Comparison of ENCODE assay signal across 13 cellular contexts in genomic region chr16:67884-68789, GRCh38. TPM values are rescaled to one million over a fixed set of nuclear protein-coding genes. Genes with fewer than 3 reads are reported as not detected.
A peak's percentile ranks its signal among the peaks of the same experiment; 100 is the strongest.
DNase-seq lines count a peak whose midpoint lies in the region; ATAC-seq and TF ChIP-seq lines count a peak whose summit lies in the region.
"Had no signal": no experiment of that assay in that cellular context is flagged by ENCODE, and none has a peak within 500 bp of the region (broad histone marks: within the 10 kb centered on the region; RNA-seq: fewer than 3 reads in every experiment).

No MANE protein-coding gene starts in this region.

- H2AFZ ChIP-seq in osteoblast (ENCODE audit: low read length) = no peak overlapping the region

- ATAC-seq in Right ventricle myocardium inferior (no peak), GM18909 (IDR thresholded peaks at IDR 0.05; ENCODE audit: poor library complexity, unreplicated experiment) (no peak), HG03095 (IDR thresholded peaks at IDR 0.05; ENCODE audit: unreplicated experiment) (no peak)
- ATAC-seq: HCT116 had no signal

- intact Hi-C loops in Right ventricle myocardium inferior (cut with DNase I) = no loop called here
- intact Hi-C loops in cardiac septum (cut with DNase I) = no loop called here

- peaks cover 86% of the 10 kb centered on the region for H3K79me2 ChIP-seq in osteoblast (ENCODE audit: insufficient read depth, low read length)

- H3K4me1 ChIP-seq in osteoblast (ENCODE audit: insufficient read depth, low read length) = peaks cover 22% of the 10 kb centered on the region

- H3K9me3 ChIP-seq in osteoblast (ENCODE audit: low read depth, low read length) = no peaks in the 10 kb centered on the region

- no peak overlapping the region for H3K4me3 ChIP-seq in osteoblast (ENCODE audit: insufficient read depth, low read length)

- peaks cover 18% of the 10 kb centered on the region for H3K36me3 ChIP-seq in osteoblast (ENCODE audit: insufficient read depth, low read length)

- no peaks in the 10 kb centered on the region for H3K27me3 ChIP-seq in osteoblast (ENCODE audit: insufficient read depth, low read length)

- H3K27ac ChIP-seq in osteoblast (ENCODE audit: low read depth, low read length) = peak overlapping the region; percentile 42

- DNase-seq in Right ventricle myocardium inferior (ENCODE audit: missing footprints) = peak; percentile 69
- no peak for DNase-seq in cardiac septum (ENCODE audit: low spot score)
- DNase-seq in foreskin melanocyte = peak; percentile 97
- DNase-seq in osteoblast (ENCODE audit: insufficient read length, low spot score, missing footprints) = peak; percentile 98
- no peak for DNase-seq in dedifferentiated amniotic fluid mesenchymal stem cell (ENCODE audit: extremely low spot score)
- DNase-seq in DMS153 treated with DMSO at 0.1 percent for 48 hours (lab: John Stamatoyannopoulos, UW; ENCODE audit: unreplicated experiment) = no peak
- DNase-seq: activated naive CD4-positive, alpha-beta T cell treated with Interleukin-2 at 50 U/mL for 16 hours; NCI-H1105 treated with DMSO at 0.1 percent for 48 hours; NCI-H526; SHP77 had no signal

- H3K4me2 ChIP-seq in osteoblast (ENCODE audit: insufficient read depth, low read length) = no peak overlapping the region

- no peak for TF ChIP-seq CTCF in osteoblast (IDR thresholded peaks at IDR 0.05; ENCODE audit: extremely low read depth, low read depth, low read length)

- peaks cover 80% of the 10 kb centered on the region for H4K20me1 ChIP-seq in osteoblast (ENCODE audit: insufficient read depth, low read length)

RNA-seq across cellular contexts. Expression of gene RHBDF1, which starts 4.3 kb away (rescaled TPM):
- 24.5 TPM for total RNA-seq in Right ventricle myocardium inferior
- 31.4 TPM for total RNA-seq in cardiac septum
- total RNA-seq in osteoblast = 32.2 and 39.5 TPM in 2 replicates

RNA-seq across cellular contexts. Expression of gene MPG, which starts 9.9 kb away (rescaled TPM):
- total RNA-seq in Right ventricle myocardium inferior (37.2 TPM), cardiac septum (33.6 TPM), osteoblast (180 and 189 TPM in 2 replicates)

RNA-seq across cellular contexts. Expression of gene SNRNP25, which starts 14.5 kb away (rescaled TPM):
- total RNA-seq in Right ventricle myocardium inferior (80.7 TPM), cardiac septum (45.6 TPM), osteoblast (9.4 and 14.5 TPM in 2 replicates)

RNA-seq across cellular contexts. Expression of gene POLR3K, which starts 14.7 kb away (rescaled TPM):
- total RNA-seq in Right ventricle myocardium inferior = 11.3 TPM
- total RNA-seq in cardiac septum = 9.2 TPM
- total RNA-seq in osteoblast = 1.4 and 2.1 TPM in 2 replicates

Comparison
In these comparisons a context has a peak if more than half of its experiments do, and no peak if none do; other contexts are left out.
1. DNase-seq: peak in Right ventricle myocardium inferior (single experiment), foreskin melanocyte (single experiment) and osteoblast (single experiment); none in cardiac septum (single experiment), dedifferentiated amniotic fluid mesenchymal stem cell (single experiment) and DMS153 treated with DMSO at 0.1 percent for 48 hours (single experiment).